Comparison of ENCODE assay signal across 27 cellular contexts in the genomic region with DNA sequence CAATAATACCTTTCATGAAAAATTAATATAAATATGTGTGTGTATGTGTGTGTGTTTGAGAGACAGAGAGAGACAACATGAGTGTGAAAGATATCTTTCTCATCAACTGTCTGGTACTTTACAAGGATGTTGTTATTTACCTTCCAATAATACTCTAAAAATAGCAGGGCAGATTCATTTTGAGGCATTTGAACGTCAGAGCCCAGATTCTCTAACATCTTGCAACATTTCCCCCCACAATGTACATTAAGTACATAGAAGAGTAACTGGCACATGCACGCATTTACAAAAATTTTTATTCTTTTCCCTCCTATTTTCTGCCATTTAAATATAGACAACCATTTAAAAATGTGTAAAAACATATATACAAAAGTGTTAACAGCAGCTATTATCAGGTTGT.
"Had no signal": no experiment of that assay in that cellular context is flagged by ENCODE, and none has a peak within 500 bp of the region (broad histone marks: within the 10 kb centered on the region; RNA-seq: fewer than 3 reads in every experiment).

No MANE protein-coding gene starts in this region.

- H3K36me3 ChIP-seq: left lung, lower lobe of right lung, sigmoid colon, stomach, tibial nerve had no signal

- H3K4me3 Mint-ChIP-seq: activated CD8-positive, alpha-beta memory T cell treated with anti-CD3 and anti-CD28 coated beads, Interleukin-2, amount 10 ng/mL, durations not matched to agents 7 days and 5 days; activated CD8-positive, alpha-beta T cell treated with anti-CD3 and anti-CD28 coated beads, Interleukin-2, amount 10 ng/mL, durations not matched to agents 7 days and 5 days; activated naive CD8-positive, alpha-beta T cell; central memory CD8-positive, alpha-beta T cell; naive thymus-derived CD8-positive, alpha-beta T cell; neural crest cell; stimulated activated memory B cell treated with anti-CD40 and anti-IgM and Interleukin-4, amounts not matched to agents 10 μg/mL and 1 μg/mL and 100 μg/mL, for 72 hours; T-helper 1 cell treated with Interleukin-12 subunit alpha and Interleukin-12 subunit beta and Interleukin-4 antibody, amounts not matched to agents 30 μg/mL and 1 μg/mL, for 36 hours had no signal

- H3K9me3 Mint-ChIP-seq: neural crest cell had no signal

- H3K9ac ChIP-seq: parathyroid adenoma had no signal

- H3K27me3 Mint-ChIP-seq: activated CD8-positive, alpha-beta memory T cell treated with anti-CD3 and anti-CD28 coated beads, Interleukin-2, amount 10 ng/mL, durations not matched to agents 7 days and 5 days; activated naive CD8-positive, alpha-beta T cell; central memory CD8-positive, alpha-beta T cell; naive thymus-derived CD8-positive, alpha-beta T cell; stimulated activated memory B cell treated with anti-CD40 and anti-IgM and Interleukin-4, amounts not matched to agents 10 μg/mL and 1 μg/mL and 100 μg/mL, for 72 hours had no signal

- H3K36me3 Mint-ChIP-seq: activated CD8-positive, alpha-beta memory T cell treated with anti-CD3 and anti-CD28 coated beads, Interleukin-2, amount 10 ng/mL, durations not matched to agents 7 days and 5 days; activated naive CD8-positive, alpha-beta T cell; stimulated activated memory B cell treated with anti-CD40 and anti-IgM and Interleukin-4, amounts not matched to agents 10 μg/mL and 1 μg/mL and 100 μg/mL, for 72 hours had no signal

- H3K4me3 ChIP-seq: heart right ventricle, left lung, lower lobe of right lung, psoas muscle, sigmoid colon, stomach, tibial nerve had no signal

- H3K27ac ChIP-seq: left lung, lower lobe of right lung, parathyroid adenoma, psoas muscle, sigmoid colon, stomach, tibial nerve had no signal

- H3K79me2 ChIP-seq: parathyroid adenoma had no signal

- H3K9me3 ChIP-seq: lower lobe of right lung, sigmoid colon had no signal

- DNase-seq: activated CD4-positive, CD25-positive, alpha-beta regulatory T cell treated with anti-CD3 and anti-CD28 coated beads, Interleukin-2, amount 50 U/mL, for 72 hours; activated CD8-positive, alpha-beta memory T cell treated with anti-CD3 and anti-CD28 coated beads, Interleukin-2, amount 10 ng/mL, durations not matched to agents 7 days and 5 days; activated CD8-positive, alpha-beta T cell treated with anti-CD3 and anti-CD28 coated beads, Interleukin-2, amount 10 ng/mL, durations not matched to agents 7 days and 5 days; activated naive CD4-positive, alpha-beta T cell treated with Interleukin-2 at 50 U/mL for 16 hours; activated T-cell treated with anti-CD3 and anti-CD28 coated beads, Interleukin-2, amount 50 U/mL, for 48 hours; amniotic stem cell; dermis blood vessel endothelial cell; effector CD4-positive, alpha-beta T cell; foreskin melanocyte; heart right ventricle; left lung; lower lobe of right lung; naive thymus-derived CD8-positive, alpha-beta T cell; nucleus accumbens; psoas muscle; sigmoid colon; stimulated activated CD4-positive, alpha-beta T cell treated with anti-CD3 and anti-CD28 coated beads, Interleukin-1b, Interleukin-23, amount 100 ng/mL, for 48 hours; stimulated activated CD4-positive, alpha-beta T cell treated with anti-CD3 and anti-CD28 coated beads, Interleukin-4, amount 100 ng/mL, for 4 hours; stimulated activated CD8-positive, alpha-beta memory T cell treated with anti-CD3 and anti-CD28 coated beads, Interleukin-4, amount 100 ng/mL, for 48 hours; stomach had no signal

- H3K27me3 ChIP-seq: heart right ventricle, left lung, sigmoid colon, stomach, tibial nerve had no signal

- H3K4me1 Mint-ChIP-seq: activated CD8-positive, alpha-beta memory T cell treated with anti-CD3 and anti-CD28 coated beads, Interleukin-2, amount 10 ng/mL, durations not matched to agents 7 days and 5 days; central memory CD8-positive, alpha-beta T cell; naive thymus-derived CD8-positive, alpha-beta T cell; neural crest cell; stimulated activated memory B cell treated with anti-CD40 and anti-IgM and Interleukin-4, amounts not matched to agents 10 μg/mL and 1 μg/mL and 100 μg/mL, for 72 hours had no signal

- ATAC-seq: activated CD8-positive, alpha-beta memory T cell treated with anti-CD3 and anti-CD28 coated beads, Interleukin-2, amount 10 ng/mL, durations not matched to agents 7 days and 5 days; activated CD8-positive, alpha-beta T cell treated with anti-CD3 and anti-CD28 coated beads, Interleukin-2, amount 10 ng/mL, durations not matched to agents 7 days and 5 days; left lung; lower lobe of right lung; naive thymus-derived CD8-positive, alpha-beta T cell; stimulated activated memory B cell treated with anti-CD40 and anti-IgM and Interleukin-4, amounts not matched to agents 10 μg/mL and 1 μg/mL and 100 μg/mL, for 72 hours had no signal

- H2AFZ ChIP-seq: parathyroid adenoma had no signal

- H3K4me1 ChIP-seq: lower lobe of right lung, parathyroid adenoma, psoas muscle, sigmoid colon, tibial nerve had no signal

- H3K27ac Mint-ChIP-seq: activated CD8-positive, alpha-beta memory T cell treated with anti-CD3 and anti-CD28 coated beads, Interleukin-2, amount 10 ng/mL, durations not matched to agents 7 days and 5 days; activated CD8-positive, alpha-beta T cell treated with anti-CD3 and anti-CD28 coated beads, Interleukin-2, amount 10 ng/mL, durations not matched to agents 7 days and 5 days; activated naive CD8-positive, alpha-beta T cell; naive thymus-derived CD8-positive, alpha-beta T cell; stimulated activated memory B cell treated with anti-CD40 and anti-IgM and Interleukin-4, amounts not matched to agents 10 μg/mL and 1 μg/mL and 100 μg/mL, for 72 hours; T-helper 1 cell treated with Interleukin-12 subunit alpha and Interleukin-12 subunit beta and Interleukin-4 antibody, amounts not matched to agents 30 μg/mL and 1 μg/mL, for 36 hours had no signal
